17 cellular contexts compared by ENCODE assay signal in the genomic region with DNA sequence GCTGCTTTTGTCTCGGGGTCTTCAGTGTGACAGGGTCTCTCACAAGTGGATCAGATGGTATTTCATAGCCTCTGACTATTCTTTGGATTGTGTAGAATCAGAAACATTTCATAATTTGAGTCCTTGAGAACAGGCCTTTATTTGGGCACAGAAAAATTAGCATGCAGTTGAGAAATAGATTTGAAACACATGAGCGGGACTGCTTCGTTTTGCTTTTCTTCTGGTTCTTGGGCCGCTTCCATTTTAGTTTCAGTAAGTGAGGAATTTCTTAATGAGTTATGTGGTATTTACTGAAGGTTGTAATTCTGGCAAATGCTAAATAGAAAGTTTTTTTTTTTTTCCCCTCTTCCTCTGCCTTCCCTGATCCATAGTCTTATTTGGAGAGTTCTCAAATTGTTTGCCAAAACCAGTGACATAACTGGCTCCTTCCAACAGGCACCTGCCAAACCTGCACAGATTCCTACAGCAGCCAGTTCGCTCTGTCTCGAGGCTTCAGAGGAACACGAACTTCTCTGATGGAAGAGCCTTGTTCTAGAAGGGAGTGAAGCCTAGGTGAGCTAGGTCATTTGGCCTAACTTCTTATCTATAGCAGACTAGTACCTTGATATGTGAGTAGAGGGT.
"Had no signal": no experiment of that assay in that cellular context is flagged by ENCODE, and none has a peak within 500 bp of the region (broad histone marks: within the 10 kb centered on the region; RNA-seq: fewer than 3 reads in every experiment).

No MANE protein-coding gene starts in this region.

- H3K4me3 Mint-ChIP-seq: central memory CD8-positive, alpha-beta T cell; dendritic cell treated with granulocyte-macrophage colony-stimulating factor and Interleukin-4, amounts not matched to agents 40 ng/mL and 50 ng/mL, for 4 days; effector memory CD8-positive, alpha-beta T cell; memory B cell; naive thymus-derived CD8-positive, alpha-beta T cell had no signal

- H3K27me3 Mint-ChIP-seq: central memory CD8-positive, alpha-beta T cell; effector memory CD8-positive, alpha-beta T cell; memory B cell had no signal

- H3K27ac ChIP-seq: ascending aorta, gastrocnemius medialis, heart right ventricle, psoas muscle, right lobe of liver, SK-N-MC, tibial artery had no signal

- H3K36me3 ChIP-seq: ascending aorta, gastrocnemius medialis, heart right ventricle, right lobe of liver, tibial artery had no signal

- H3K4me1 Mint-ChIP-seq: central memory CD8-positive, alpha-beta T cell; memory B cell; naive thymus-derived CD8-positive, alpha-beta T cell had no signal

- DNase-seq: activated CD4-positive, alpha-beta T cell treated with anti-CD3 and anti-CD28 coated beads, Interleukin-2, amount 50 U/mL, for 1 hour; activated naive CD4-positive, alpha-beta T cell; activated T-cell treated with anti-CD3 and anti-CD28 coated beads for 4 hours; effector memory CD8-positive, alpha-beta T cell; gastrocnemius medialis; heart right ventricle; islet precursor cell; naive thymus-derived CD8-positive, alpha-beta T cell; psoas muscle; right lobe of liver; T-helper 9 cell; tibial artery had no signal

- H3K27ac Mint-ChIP-seq: dendritic cell treated with granulocyte-macrophage colony-stimulating factor and Interleukin-4, amounts not matched to agents 40 ng/mL and 50 ng/mL, for 4 days; effector memory CD8-positive, alpha-beta T cell; memory B cell; naive thymus-derived CD8-positive, alpha-beta T cell had no signal

- H3K36me3 Mint-ChIP-seq: memory B cell; naive thymus-derived CD8-positive, alpha-beta T cell had no signal

- H3K9me3 Mint-ChIP-seq: central memory CD8-positive, alpha-beta T cell; effector memory CD8-positive, alpha-beta T cell; memory B cell; naive thymus-derived CD8-positive, alpha-beta T cell had no signal

- H3K4me3 ChIP-seq: ascending aorta, gastrocnemius medialis, heart right ventricle, psoas muscle, right lobe of liver, SK-N-MC, tibial artery had no signal

- H3K9me3 ChIP-seq: ascending aorta, gastrocnemius medialis, heart right ventricle, psoas muscle, right lobe of liver, tibial artery had no signal

- H3K4me1 ChIP-seq: ascending aorta, gastrocnemius medialis, heart right ventricle, psoas muscle, right lobe of liver, tibial artery had no signal

- H3K27me3 ChIP-seq: ascending aorta, gastrocnemius medialis, right lobe of liver, tibial artery had no signal
